Comparison of ENCODE assay signal across 14 cellular contexts in the genomic region with DNA sequence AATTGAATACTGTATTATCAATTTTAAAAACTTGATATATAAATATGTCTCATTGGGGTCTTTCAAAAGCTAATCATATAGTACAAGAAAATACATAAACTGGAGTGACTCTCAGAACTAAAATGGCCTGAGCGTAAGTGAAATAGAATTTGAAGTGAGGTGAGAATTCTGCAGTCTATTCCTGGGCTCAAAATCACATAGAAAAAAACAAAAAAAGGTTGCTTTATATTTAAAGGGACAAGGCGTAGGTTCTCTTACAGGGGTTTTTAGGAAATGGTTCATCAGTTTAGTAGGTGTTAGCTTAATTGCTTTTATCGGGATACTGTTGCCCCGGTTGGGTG. TPM values are rescaled to one million over a fixed set of nuclear protein-coding genes. Genes with fewer than 3 reads are reported as not detected.
A peak's percentile ranks its signal among the peaks of the same experiment; 100 is the strongest.
DNase-seq lines count a peak whose midpoint lies in the region; ATAC-seq, FAIRE-seq and TF ChIP-seq lines count a peak whose summit lies in the region.
"Had no signal": no experiment of that assay in that cellular context is flagged by ENCODE, and none has a peak within 500 bp of the region (broad histone marks: within the 10 kb centered on the region; RNA-seq: fewer than 3 reads in every experiment).

No MANE protein-coding gene starts in this region.

- peaks cover 69% of the 10 kb centered on the region for H3K4me1 ChIP-seq in BLaER1
- H3K4me1 ChIP-seq in CD4-positive, alpha-beta memory T cell (ENCODE audit: insufficient read depth, low read length) = peaks cover 82% of the 10 kb centered on the region
- H3K4me1 ChIP-seq: parathyroid adenoma, Peyer's patch, transverse colon had no signal

- H3K36me3 Mint-ChIP-seq in CD4-positive, alpha-beta memory T cell = no peaks in the 10 kb centered on the region
- H3K36me3 Mint-ChIP-seq in T-helper 17 cell (ENCODE audit: low read depth) (no peaks in the 10 kb centered on the region), glutamatergic neuron (ENCODE audit: unreplicated experiment) (no peaks in the 10 kb centered on the region)

- peaks cover 32 to 86% (median 66%) of the 10 kb centered on the region in 4 donors for H3K4me1 Mint-ChIP-seq in CD4-positive, alpha-beta memory T cell
- H3K4me1 Mint-ChIP-seq in T-helper 17 cell (peaks cover 25% of the 10 kb centered on the region), glutamatergic neuron (ENCODE audit: low read depth, unreplicated experiment) (no peaks in the 10 kb centered on the region)

- H3K9me3 ChIP-seq in BLaER1 (no peaks in the 10 kb centered on the region), T-helper 17 cell (ENCODE audit: control insufficient read depth, low read length, poor library complexity, severe bottlenecking) (no peaks in the 10 kb centered on the region)
- no peaks in the 10 kb centered on the region for H3K9me3 ChIP-seq in CD4-positive, alpha-beta memory T cell (ENCODE audit: control insufficient read depth in 1 of 2, low read length in 2 of 2)
- H3K9me3 ChIP-seq: Peyer's patch, transverse colon had no signal

- CTCF ChIA-PET in CD4-positive, alpha-beta memory T cell (lab: Charles Lee; ENCODE audit: partially characterized antibody) = interaction anchor here (1.0 to 7.1 kb wide), 10 partner anchors 11 to 102 kb away, joined by 3 to 83 read pairs (median 7); no protein-coding TSS in a partner anchor

- H3K27me3 Mint-ChIP-seq in CD4-positive, alpha-beta memory T cell = no peaks in the 10 kb centered on the region
- H3K27me3 Mint-ChIP-seq in T-helper 17 cell = no peaks in the 10 kb centered on the region
- no peaks in the 10 kb centered on the region for H3K27me3 Mint-ChIP-seq in glutamatergic neuron (ENCODE audit: unreplicated experiment)

- no peak for DNase-seq in CD4-positive, alpha-beta memory T cell
- DNase-seq in T-helper 17 cell = no peak
- no peak for DNase-seq in glutamatergic neuron
- no peak for DNase-seq in RCC 7860 (ENCODE audit: low spot score)
- DNase-seq: cerebellar nuclear complex, left cardiac atrium, transverse colon had no signal

- H3K4me2 ChIP-seq in BLaER1 = peak overlapping the region; percentile 68

- H3K4me3 Mint-ChIP-seq in CD4-positive, alpha-beta memory T cell = peak overlapping the region in 7 of 8 donors; percentile 26 to 92 (median 73)
- H3K4me3 Mint-ChIP-seq in T-helper 17 cell (no peak overlapping the region), glutamatergic neuron (ENCODE audit: unreplicated experiment) (no peak overlapping the region)

- intact Hi-C loops in CD4-positive, alpha-beta memory T cell (cut with micrococcal nuclease) = loop anchor here (1.0 to 10.0 kb wide), 4 partner anchors 45 to 99 kb away; no protein-coding TSS in a partner anchor

- H3K36me3 ChIP-seq in BLaER1 = no peaks in the 10 kb centered on the region
- H3K36me3 ChIP-seq in CD4-positive, alpha-beta memory T cell (ENCODE audit: insufficient read depth, low read length) = no peaks in the 10 kb centered on the region
- H3K36me3 ChIP-seq: Peyer's patch, transverse colon had no signal

- no peaks in the 10 kb centered on the region for H3K9me3 Mint-ChIP-seq in CD4-positive, alpha-beta memory T cell
- H3K9me3 Mint-ChIP-seq in glutamatergic neuron (ENCODE audit: unreplicated experiment) = no peaks in the 10 kb centered on the region

- H3K4me3 ChIP-seq in BLaER1 = no peak overlapping the region
- no peak overlapping the region for H3K4me3 ChIP-seq in CD4-positive, alpha-beta memory T cell (ENCODE audit: low read length in 2 of 2)
- H3K4me3 ChIP-seq: skin epidermis, transverse colon had no signal

- no peak overlapping the region for H3K9ac ChIP-seq in BLaER1
- H3K9ac ChIP-seq: parathyroid adenoma had no signal

- H3K27me3 ChIP-seq in BLaER1 = no peaks in the 10 kb centered on the region
- H3K27me3 ChIP-seq in CD4-positive, alpha-beta memory T cell (ENCODE audit: insufficient read depth, low read length) = no peaks in the 10 kb centered on the region
- H3K27me3 ChIP-seq: Peyer's patch, transverse colon had no signal

- no peak for FAIRE-seq in RCC 7860 (lab: Jason Lieb, UNC)

- H4K20me1 ChIP-seq in BLaER1 = no peaks in the 10 kb centered on the region

- ATAC-seq in T-helper 17 cell (no peak), HG03108 (IDR thresholded peaks at IDR 0.05; ENCODE audit: unreplicated experiment) (no peak), GM21717 (IDR thresholded peaks at IDR 0.05; ENCODE audit: unreplicated experiment) (no peak)
- ATAC-seq: left cardiac atrium had no signal

- TF ChIP-seq CTCF in glutamatergic neuron (IDR thresholded peaks at IDR 0.05; ENCODE audit: partially characterized antibody, unreplicated experiment) = peak; percentile 8

- H3K27ac ChIP-seq in BLaER1 = peak overlapping the region; percentile 72
- H3K27ac ChIP-seq in CD4-positive, alpha-beta memory T cell (ENCODE audit: low read depth, low read length) = peak overlapping the region; percentile 35
- H3K27ac ChIP-seq: parathyroid adenoma, transverse colon had no signal

- POLR2A ChIA-PET in CD4-positive, alpha-beta memory T cell (lab: Charles Lee; ENCODE audit: partially characterized antibody) = interaction anchor here (1.0 to 8.1 kb wide), 9 partner anchors 11 to 96 kb away, joined by 3 to 117 read pairs (median 32); no protein-coding TSS in a partner anchor

- H3K27ac Mint-ChIP-seq in CD4-positive, alpha-beta memory T cell = peak overlapping the region; percentile 48 to 95 (median 91)
- H3K27ac Mint-ChIP-seq in T-helper 17 cell (peak overlapping the region; percentile 75), glutamatergic neuron (ENCODE audit: unreplicated experiment) (no peak overlapping the region)

RNA-seq across cellular contexts. Expression of a gene that starts 36.7 kb away (rescaled TPM):
- total RNA-seq in CD4-positive, alpha-beta memory T cell = under 1 TPM in 1 of 2 experiments, not detected in 1; 0.44 TPM
- polyA plus RNA-seq in CD4-positive, alpha-beta memory T cell = not detected
- total RNA-seq in T-helper 17 cell = not detected
- not detected for total RNA-seq in glutamatergic neuron (ENCODE audit: unreplicated experiment)
- total RNA-seq: IMR-90, left cardiac atrium, Peyer's patch, transverse colon had no signal
- polyA plus RNA-seq: IMR-90 had no signal

RNA-seq across cellular contexts. Expression of a gene that starts 58.2 kb away (rescaled TPM):
- total RNA-seq in CD4-positive, alpha-beta memory T cell = not detected
- polyA plus RNA-seq in CD4-positive, alpha-beta memory T cell = not detected
- total RNA-seq in T-helper 17 cell (not detected), glutamatergic neuron (ENCODE audit: unreplicated experiment) (not detected)
- total RNA-seq: IMR-90, left cardiac atrium, transverse colon had no signal
- polyA plus RNA-seq: IMR-90 had no signal

Comparison
In these comparisons a context has a peak if more than half of its experiments do, and no peak if none do; other contexts are left out.
1. H3K4me3 Mint-ChIP-seq: peak in CD4-positive, alpha-beta memory T cell (7 of 8); none in T-helper 17 cell (single experiment) and glutamatergic neuron (single experiment).